1 cellular context compared by ENCODE assay signal in the genomic region with DNA sequence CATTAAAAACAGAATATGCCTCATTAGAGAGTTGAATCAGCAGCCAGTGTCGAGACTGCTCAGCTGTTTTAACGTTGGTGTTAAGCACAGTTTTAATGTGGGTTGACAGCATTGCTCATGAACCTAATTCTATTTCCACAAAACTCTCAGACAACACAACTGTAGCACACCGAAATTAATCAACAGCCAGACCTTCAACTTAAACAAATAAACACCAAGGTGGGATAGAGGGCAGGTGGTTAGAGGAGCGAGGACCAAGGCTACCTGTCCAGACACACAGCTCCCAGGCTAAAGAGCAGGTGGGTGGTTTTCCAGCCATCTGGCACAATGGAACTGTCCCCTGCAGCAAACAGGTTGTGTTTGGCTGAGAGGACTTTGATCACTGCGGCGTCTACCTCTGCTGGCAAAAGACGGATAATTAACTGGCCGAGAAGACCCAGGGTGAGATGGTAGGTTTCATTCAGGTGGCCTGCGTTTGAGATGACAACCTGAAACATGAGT.
TF ChIP-seq lines count a peak whose summit lies in the region.

No MANE protein-coding gene starts in this region.

TF ChIP-seq in HepG2, 621 proteins besides CTCF, POLR2A, EP300 and RAD21 (continued from another document and continues in another):
- TF ChIP-seq, protein P1, sequence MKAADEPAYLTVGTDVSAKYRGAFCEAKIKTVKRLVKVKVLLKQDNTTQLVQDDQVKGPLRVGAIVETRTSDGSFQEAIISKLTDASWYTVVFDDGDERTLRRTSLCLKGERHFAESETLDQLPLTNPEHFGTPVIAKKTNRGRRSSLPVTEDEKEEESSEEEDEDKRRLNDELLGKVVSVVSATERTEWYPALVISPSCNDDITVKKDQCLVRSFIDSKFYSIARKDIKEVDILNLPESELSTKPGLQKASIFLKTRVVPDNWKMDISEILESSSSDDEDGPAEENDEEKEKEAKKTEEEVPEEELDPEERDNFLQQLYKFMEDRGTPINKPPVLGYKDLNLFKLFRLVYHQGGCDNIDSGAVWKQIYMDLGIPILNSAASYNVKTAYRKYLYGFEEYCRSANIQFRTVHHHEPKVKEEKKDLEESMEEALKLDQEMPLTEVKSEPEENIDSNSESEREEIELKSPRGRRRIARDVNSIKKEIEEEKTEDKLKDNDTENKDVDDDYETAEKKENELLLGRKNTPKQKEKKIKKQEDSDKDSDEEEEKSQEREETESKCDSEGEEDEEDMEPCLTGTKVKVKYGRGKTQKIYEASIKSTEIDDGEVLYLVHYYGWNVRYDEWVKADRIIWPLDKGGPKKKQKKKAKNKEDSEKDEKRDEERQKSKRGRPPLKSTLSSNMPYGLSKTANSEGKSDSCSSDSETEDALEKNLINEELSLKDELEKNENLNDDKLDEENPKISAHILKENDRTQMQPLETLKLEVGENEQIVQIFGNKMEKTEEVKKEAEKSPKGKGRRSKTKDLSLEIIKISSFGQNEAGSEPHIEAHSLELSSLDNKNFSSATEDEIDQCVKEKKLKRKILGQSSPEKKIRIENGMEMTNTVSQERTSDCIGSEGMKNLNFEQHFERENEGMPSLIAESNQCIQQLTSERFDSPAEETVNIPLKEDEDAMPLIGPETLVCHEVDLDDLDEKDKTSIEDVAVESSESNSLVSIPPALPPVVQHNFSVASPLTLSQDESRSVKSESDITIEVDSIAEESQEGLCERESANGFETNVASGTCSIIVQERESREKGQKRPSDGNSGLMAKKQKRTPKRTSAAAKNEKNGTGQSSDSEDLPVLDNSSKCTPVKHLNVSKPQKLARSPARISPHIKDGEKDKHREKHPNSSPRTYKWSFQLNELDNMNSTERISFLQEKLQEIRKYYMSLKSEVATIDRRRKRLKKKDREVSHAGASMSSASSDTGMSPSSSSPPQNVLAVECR (CRISPR knock-in tag; IDR thresholded peaks at IDR 0.05; ENCODE audit: borderline replicate concordance), result peak; percentile 35; the same call in 1 of the 2 replicates
- TF ChIP-seq RXRB (CRISPR knock-in tag; IDR thresholded peaks at IDR 0.05; ENCODE audit: borderline replicate concordance) (peak; percentile 40; the same call in 1 of the 2 replicates), XRCC5 (optimal IDR thresholded peaks at IDR 0.05; ENCODE audit: low read length) (no peak), ZNF780A (CRISPR knock-in tag; IDR thresholded peaks at IDR 0.05) (no peak), ZNF446 (CRISPR knock-in tag; IDR thresholded peaks at IDR 0.05) (no peak), MAZ (IDR thresholded peaks at IDR 0.05; ENCODE audit: borderline replicate concordance, low read depth, low read length) (no peak), MAZ (CRISPR knock-in tag; IDR thresholded peaks at IDR 0.05; ENCODE audit: low read depth) (peak; percentile 26; the same call in 1 of the 2 replicates), ZNF788 (CRISPR knock-in tag; IDR thresholded peaks at IDR 0.05; ENCODE audit: borderline replicate concordance) (peak; percentile 66; the same call in 1 of the 2 replicates), ZNF773 (CRISPR knock-in tag; IDR thresholded peaks at IDR 0.05; ENCODE audit: borderline replicate concordance) (no peak), SALL1 (CRISPR knock-in tag; IDR thresholded peaks at IDR 0.05) (peak; percentile 70; the same call in 1 of the 2 replicates), HNRNPL (IDR thresholded peaks at IDR 0.05; ENCODE audit: low read depth, low read length) (no peak), ZNF225 (CRISPR knock-in tag; IDR thresholded peaks at IDR 0.05) (no peak), ZNF792 (CRISPR knock-in tag; IDR thresholded peaks at IDR 0.05) (peak; percentile 52), MEIS1 (CRISPR knock-in tag; IDR thresholded peaks at IDR 0.05; ENCODE audit: borderline replicate concordance) (0 out of 2 replicates have a peak, but pooled peaks have one; percentile 54), RFX1 (IDR thresholded peaks at IDR 0.05) (no peak), TCF7L2 (IDR thresholded peaks at IDR 0.05; ENCODE audit: low read depth, low read length) (no peak), ZNF616 (CRISPR knock-in tag; IDR thresholded peaks at IDR 0.05; ENCODE audit: low read depth) (no peak), SKI (IDR thresholded peaks at IDR 0.05; ENCODE audit: partially characterized antibody) (peak; percentile 37), ZNF709 (CRISPR knock-in tag; IDR thresholded peaks at IDR 0.05) (0 out of 2 replicates have a peak, but pooled peaks have one; percentile 39), PHB2 (IDR thresholded peaks at IDR 0.05; ENCODE audit: partially characterized antibody) (no peak), ZNF720 (CRISPR knock-in tag; IDR thresholded peaks at IDR 0.05) (no peak), IKZF1 (IDR thresholded peaks at IDR 0.05) (no peak), BRCA1 (CRISPR knock-in tag; IDR thresholded peaks at IDR 0.05) (no peak), NFE2L2 (IDR thresholded peaks at IDR 0.05; ENCODE audit: low read length) (no peak), TAF15 (IDR thresholded peaks at IDR 0.05; ENCODE audit: low read depth, low read length, poor library complexity, severe bottlenecking) (no peak), ZNF614 (CRISPR knock-in tag; IDR thresholded peaks at IDR 0.05; ENCODE audit: borderline replicate concordance) (no peak), MIER2 (CRISPR knock-in tag; IDR thresholded peaks at IDR 0.05) (no peak), SMC3 (IDR thresholded peaks at IDR 0.05; ENCODE audit: low read length) (no peak), SOX13 (IDR thresholded peaks at IDR 0.05) (no peak), SOX13 (CRISPR knock-in tag; conservative IDR thresholded peaks at IDR 0.05 in 1 of 2, IDR thresholded peaks at IDR 0.05 in 1 of 2) (peak in 1 of 2 experiments; percentile 52; a peak in 1 of 4 replicates), TBX2 (CRISPR knock-in tag; IDR thresholded peaks at IDR 0.05; ENCODE audit: borderline replicate concordance) (peak; percentile 66; the same call in 1 of the 2 replicates), HOXA3 (CRISPR knock-in tag; IDR thresholded peaks at IDR 0.05) (peak; percentile 57; the same call in 1 of the 2 replicates), ZNF644 (CRISPR knock-in tag; IDR thresholded peaks at IDR 0.05; ENCODE audit: low read depth) (peak; percentile 70; the same call in 1 of the 2 replicates), MXI1 (IDR thresholded peaks at IDR 0.05; ENCODE audit: borderline replicate concordance, low read depth, low read length) (no peak), PHF21A (CRISPR knock-in tag; IDR thresholded peaks at IDR 0.05) (peak; percentile 91), CEBPB (IDR thresholded peaks at IDR 0.05; ENCODE audit: borderline replicate concordance, low read depth, low read length) (no peak), ZNF605 (CRISPR knock-in tag; IDR thresholded peaks at IDR 0.05) (no peak; the same call in 1 of the 2 replicates), ZNF180 (CRISPR knock-in tag; IDR thresholded peaks at IDR 0.05; ENCODE audit: borderline replicate concordance, low read depth) (no peak), DPF2 (CRISPR knock-in tag; IDR thresholded peaks at IDR 0.05; ENCODE audit: borderline replicate concordance, low read depth) (peak; percentile 63; the same call in 1 of the 2 replicates)
- TF ChIP-seq, protein P2, sequence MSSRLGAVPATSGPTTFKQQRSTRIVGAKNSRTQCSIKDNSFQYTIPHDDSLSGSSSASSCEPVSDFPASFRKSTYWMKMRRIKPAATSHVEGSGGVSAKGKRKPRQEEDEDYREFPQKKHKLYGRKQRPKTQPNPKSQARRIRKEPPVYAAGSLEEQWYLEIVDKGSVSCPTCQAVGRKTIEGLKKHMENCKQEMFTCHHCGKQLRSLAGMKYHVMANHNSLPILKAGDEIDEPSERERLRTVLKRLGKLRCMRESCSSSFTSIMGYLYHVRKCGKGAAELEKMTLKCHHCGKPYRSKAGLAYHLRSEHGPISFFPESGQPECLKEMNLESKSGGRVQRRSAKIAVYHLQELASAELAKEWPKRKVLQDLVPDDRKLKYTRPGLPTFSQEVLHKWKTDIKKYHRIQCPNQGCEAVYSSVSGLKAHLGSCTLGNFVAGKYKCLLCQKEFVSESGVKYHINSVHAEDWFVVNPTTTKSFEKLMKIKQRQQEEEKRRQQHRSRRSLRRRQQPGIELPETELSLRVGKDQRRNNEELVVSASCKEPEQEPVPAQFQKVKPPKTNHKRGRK (CRISPR knock-in tag; IDR thresholded peaks at IDR 0.05), result no peak
- TF ChIP-seq, protein P3, sequence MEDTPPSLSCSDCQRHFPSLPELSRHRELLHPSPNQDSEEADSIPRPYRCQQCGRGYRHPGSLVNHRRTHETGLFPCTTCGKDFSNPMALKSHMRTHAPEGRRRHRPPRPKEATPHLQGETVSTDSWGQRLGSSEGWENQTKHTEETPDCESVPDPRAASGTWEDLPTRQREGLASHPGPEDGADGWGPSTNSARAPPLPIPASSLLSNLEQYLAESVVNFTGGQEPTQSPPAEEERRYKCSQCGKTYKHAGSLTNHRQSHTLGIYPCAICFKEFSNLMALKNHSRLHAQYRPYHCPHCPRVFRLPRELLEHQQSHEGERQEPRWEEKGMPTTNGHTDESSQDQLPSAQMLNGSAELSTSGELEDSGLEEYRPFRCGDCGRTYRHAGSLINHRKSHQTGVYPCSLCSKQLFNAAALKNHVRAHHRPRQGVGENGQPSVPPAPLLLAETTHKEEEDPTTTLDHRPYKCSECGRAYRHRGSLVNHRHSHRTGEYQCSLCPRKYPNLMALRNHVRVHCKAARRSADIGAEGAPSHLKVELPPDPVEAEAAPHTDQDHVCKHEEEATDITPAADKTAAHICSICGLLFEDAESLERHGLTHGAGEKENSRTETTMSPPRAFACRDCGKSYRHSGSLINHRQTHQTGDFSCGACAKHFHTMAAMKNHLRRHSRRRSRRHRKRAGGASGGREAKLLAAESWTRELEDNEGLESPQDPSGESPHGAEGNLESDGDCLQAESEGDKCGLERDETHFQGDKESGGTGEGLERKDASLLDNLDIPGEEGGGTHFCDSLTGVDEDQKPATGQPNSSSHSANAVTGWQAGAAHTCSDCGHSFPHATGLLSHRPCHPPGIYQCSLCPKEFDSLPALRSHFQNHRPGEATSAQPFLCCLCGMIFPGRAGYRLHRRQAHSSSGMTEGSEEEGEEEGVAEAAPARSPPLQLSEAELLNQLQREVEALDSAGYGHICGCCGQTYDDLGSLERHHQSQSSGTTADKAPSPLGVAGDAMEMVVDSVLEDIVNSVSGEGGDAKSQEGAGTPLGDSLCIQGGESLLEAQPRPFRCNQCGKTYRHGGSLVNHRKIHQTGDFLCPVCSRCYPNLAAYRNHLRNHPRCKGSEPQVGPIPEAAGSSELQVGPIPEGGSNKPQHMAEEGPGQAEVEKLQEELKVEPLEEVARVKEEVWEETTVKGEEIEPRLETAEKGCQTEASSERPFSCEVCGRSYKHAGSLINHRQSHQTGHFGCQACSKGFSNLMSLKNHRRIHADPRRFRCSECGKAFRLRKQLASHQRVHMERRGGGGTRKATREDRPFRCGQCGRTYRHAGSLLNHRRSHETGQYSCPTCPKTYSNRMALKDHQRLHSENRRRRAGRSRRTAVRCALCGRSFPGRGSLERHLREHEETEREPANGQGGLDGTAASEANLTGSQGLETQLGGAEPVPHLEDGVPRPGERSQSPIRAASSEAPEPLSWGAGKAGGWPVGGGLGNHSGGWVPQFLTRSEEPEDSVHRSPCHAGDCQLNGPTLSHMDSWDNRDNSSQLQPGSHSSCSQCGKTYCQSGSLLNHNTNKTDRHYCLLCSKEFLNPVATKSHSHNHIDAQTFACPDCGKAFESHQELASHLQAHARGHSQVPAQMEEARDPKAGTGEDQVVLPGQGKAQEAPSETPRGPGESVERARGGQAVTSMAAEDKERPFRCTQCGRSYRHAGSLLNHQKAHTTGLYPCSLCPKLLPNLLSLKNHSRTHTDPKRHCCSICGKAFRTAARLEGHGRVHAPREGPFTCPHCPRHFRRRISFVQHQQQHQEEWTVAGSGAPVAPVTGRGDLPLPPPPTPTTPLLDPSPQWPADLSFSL (CRISPR knock-in tag; IDR thresholded peaks at IDR 0.05), result peak; percentile 88
- TF ChIP-seq, protein P4, sequence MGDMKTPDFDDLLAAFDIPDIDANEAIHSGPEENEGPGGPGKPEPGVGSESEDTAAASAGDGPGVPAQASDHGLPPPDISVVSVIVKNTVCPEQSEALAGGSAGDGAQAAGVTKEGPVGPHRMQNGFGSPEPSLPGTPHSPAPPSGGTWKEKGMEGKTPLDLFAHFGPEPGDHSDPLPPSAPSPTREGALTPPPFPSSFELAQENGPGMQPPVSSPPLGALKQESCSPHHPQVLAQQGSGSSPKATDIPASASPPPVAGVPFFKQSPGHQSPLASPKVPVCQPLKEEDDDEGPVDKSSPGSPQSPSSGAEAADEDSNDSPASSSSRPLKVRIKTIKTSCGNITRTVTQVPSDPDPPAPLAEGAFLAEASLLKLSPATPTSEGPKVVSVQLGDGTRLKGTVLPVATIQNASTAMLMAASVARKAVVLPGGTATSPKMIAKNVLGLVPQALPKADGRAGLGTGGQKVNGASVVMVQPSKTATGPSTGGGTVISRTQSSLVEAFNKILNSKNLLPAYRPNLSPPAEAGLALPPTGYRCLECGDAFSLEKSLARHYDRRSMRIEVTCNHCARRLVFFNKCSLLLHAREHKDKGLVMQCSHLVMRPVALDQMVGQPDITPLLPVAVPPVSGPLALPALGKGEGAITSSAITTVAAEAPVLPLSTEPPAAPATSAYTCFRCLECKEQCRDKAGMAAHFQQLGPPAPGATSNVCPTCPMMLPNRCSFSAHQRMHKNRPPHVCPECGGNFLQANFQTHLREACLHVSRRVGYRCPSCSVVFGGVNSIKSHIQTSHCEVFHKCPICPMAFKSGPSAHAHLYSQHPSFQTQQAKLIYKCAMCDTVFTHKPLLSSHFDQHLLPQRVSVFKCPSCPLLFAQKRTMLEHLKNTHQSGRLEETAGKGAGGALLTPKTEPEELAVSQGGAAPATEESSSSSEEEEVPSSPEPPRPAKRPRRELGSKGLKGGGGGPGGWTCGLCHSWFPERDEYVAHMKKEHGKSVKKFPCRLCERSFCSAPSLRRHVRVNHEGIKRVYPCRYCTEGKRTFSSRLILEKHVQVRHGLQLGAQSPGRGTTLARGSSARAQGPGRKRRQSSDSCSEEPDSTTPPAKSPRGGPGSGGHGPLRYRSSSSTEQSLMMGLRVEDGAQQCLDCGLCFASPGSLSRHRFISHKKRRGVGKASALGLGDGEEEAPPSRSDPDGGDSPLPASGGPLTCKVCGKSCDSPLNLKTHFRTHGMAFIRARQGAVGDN (CRISPR knock-in tag; IDR thresholded peaks at IDR 0.05), result peak; percentile 54; the same call in 1 of the 2 replicates
- TF ChIP-seq, protein P5, sequence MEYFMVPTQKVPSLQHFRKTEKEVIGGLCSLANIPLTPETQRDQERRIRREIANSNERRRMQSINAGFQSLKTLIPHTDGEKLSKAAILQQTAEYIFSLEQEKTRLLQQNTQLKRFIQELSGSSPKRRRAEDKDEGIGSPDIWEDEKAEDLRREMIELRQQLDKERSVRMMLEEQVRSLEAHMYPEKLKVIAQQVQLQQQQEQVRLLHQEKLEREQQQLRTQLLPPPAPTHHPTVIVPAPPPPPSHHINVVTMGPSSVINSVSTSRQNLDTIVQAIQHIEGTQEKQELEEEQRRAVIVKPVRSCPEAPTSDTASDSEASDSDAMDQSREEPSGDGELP (IDR thresholded peaks at IDR 0.05; ENCODE audit: borderline replicate concordance, low read depth), result peak; percentile 56; the same call in 1 of the 2 replicates
- TF ChIP-seq, protein P6, sequence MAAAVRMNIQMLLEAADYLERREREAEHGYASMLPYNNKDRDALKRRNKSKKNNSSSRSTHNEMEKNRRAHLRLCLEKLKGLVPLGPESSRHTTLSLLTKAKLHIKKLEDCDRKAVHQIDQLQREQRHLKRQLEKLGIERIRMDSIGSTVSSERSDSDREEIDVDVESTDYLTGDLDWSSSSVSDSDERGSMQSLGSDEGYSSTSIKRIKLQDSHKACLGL (CRISPR knock-in tag; IDR thresholded peaks at IDR 0.05), result no peak
- TF ChIP-seq, protein P7, sequence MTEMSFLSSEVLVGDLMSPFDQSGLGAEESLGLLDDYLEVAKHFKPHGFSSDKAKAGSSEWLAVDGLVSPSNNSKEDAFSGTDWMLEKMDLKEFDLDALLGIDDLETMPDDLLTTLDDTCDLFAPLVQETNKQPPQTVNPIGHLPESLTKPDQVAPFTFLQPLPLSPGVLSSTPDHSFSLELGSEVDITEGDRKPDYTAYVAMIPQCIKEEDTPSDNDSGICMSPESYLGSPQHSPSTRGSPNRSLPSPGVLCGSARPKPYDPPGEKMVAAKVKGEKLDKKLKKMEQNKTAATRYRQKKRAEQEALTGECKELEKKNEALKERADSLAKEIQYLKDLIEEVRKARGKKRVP (CRISPR knock-in tag; IDR thresholded peaks at IDR 0.05), result no peak
